Comparison of ENCODE assay signal across 21 cellular contexts in genomic region chr6:10603265-10603664, GRCh38.
"Had no signal": no experiment of that assay in that cellular context is flagged by ENCODE, and none has a peak within 500 bp of the region (broad histone marks: within the 10 kb centered on the region; RNA-seq: fewer than 3 reads in every experiment).

No MANE protein-coding gene starts in this region.

- H3K27ac Mint-ChIP-seq: stimulated activated memory B cell treated with anti-CD40 and anti-IgM and Interleukin-4, amounts not matched to agents 10 μg/mL and 1 μg/mL and 100 μg/mL, for 72 hours; stimulated activated naive CD8-positive, alpha-beta T cell treated with anti-CD3 and anti-CD28 coated beads, Interleukin-15, Interleukin-2, amounts not matched to agents 100 ng/mL and 50 ng/mL, for 24 hours had no signal

- H3K4me3 Mint-ChIP-seq: nephron; stimulated activated memory B cell treated with anti-CD40 and anti-IgM and Interleukin-4, amounts not matched to agents 10 μg/mL and 1 μg/mL and 100 μg/mL, for 72 hours; stimulated activated naive CD8-positive, alpha-beta T cell treated with anti-CD3 and anti-CD28 coated beads, Interleukin-15, Interleukin-2, amounts not matched to agents 100 ng/mL and 50 ng/mL, for 24 hours had no signal

- H3K9me3 ChIP-seq: esophagus muscularis mucosa, psoas muscle, spleen, tibial artery had no signal

- ATAC-seq: psoas muscle; sciatic nerve; stimulated activated memory B cell treated with anti-CD40 and anti-IgM and Interleukin-4, amounts not matched to agents 10 μg/mL and 1 μg/mL and 100 μg/mL, for 72 hours had no signal

- H3K27me3 ChIP-seq: esophagus muscularis mucosa, spleen, tibial artery had no signal

- DNase-seq: central memory CD4-positive, alpha-beta T cell; cortex of kidney; dorsolateral prefrontal cortex; effector CD8-positive, alpha-beta T cell; foreskin fibroblast; kidney; left cardiac atrium; midbrain; psoas muscle; retina; spleen; stimulated activated CD4-positive, alpha-beta T cell treated with anti-CD3 and anti-CD28 coated beads, Interleukin-15, amount 100 ng/mL, for 24 hours; stimulated activated CD4-positive, alpha-beta T cell treated with anti-CD3 and anti-CD28 coated beads, Interleukin-1b, Interleukin-23, amount 100 ng/mL, for 48 hours; stimulated activated CD4-positive, alpha-beta T cell treated with anti-CD3 and anti-CD28 coated beads, Interleukin-4, amount 100 ng/mL, for 24 hours; tibial artery had no signal

- H3K4me3 ChIP-seq: dorsolateral prefrontal cortex, esophagus muscularis mucosa, psoas muscle, spleen, tibial artery had no signal

- H3K4me1 Mint-ChIP-seq: stimulated activated memory B cell treated with anti-CD40 and anti-IgM and Interleukin-4, amounts not matched to agents 10 μg/mL and 1 μg/mL and 100 μg/mL, for 72 hours had no signal

- H3K36me3 ChIP-seq: esophagus muscularis mucosa, spleen, tibial artery had no signal

- H3K9me3 Mint-ChIP-seq: nephron; stimulated activated memory B cell treated with anti-CD40 and anti-IgM and Interleukin-4, amounts not matched to agents 10 μg/mL and 1 μg/mL and 100 μg/mL, for 72 hours; stimulated activated naive CD8-positive, alpha-beta T cell treated with anti-CD3 and anti-CD28 coated beads, Interleukin-15, Interleukin-2, amounts not matched to agents 100 ng/mL and 50 ng/mL, for 24 hours had no signal

- H3K4me1 ChIP-seq: psoas muscle, tibial artery had no signal

- H3K27ac ChIP-seq: dorsolateral prefrontal cortex, epithelial cell of prostate, esophagus muscularis mucosa, psoas muscle, spleen, tibial artery had no signal

- H3K27me3 Mint-ChIP-seq: stimulated activated memory B cell treated with anti-CD40 and anti-IgM and Interleukin-4, amounts not matched to agents 10 μg/mL and 1 μg/mL and 100 μg/mL, for 72 hours; stimulated activated naive CD8-positive, alpha-beta T cell treated with anti-CD3 and anti-CD28 coated beads, Interleukin-15, Interleukin-2, amounts not matched to agents 100 ng/mL and 50 ng/mL, for 24 hours had no signal
